ENCODE assay signal across 1 cellular context in the genomic region with DNA sequence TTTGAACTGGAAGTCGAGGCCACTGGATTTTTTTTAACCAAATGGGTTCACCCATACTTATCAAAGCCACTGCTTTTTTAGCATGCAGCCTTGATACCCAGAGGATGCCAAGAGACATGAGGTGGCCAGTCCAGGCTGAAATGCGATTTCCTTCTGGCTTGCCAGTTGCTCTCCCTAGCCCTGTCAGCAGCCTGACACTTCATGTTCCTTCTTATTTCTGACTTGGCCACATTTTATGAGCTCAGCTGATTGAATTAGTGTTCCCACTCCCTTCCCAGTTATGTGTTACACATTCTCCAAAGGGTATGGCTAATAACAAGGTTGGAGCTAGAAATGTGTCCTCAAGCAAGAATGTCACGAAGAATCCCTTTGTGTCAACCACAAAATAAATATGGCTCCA.
TF ChIP-seq lines count a peak whose summit lies in the region.

No MANE protein-coding gene starts in this region.

TF ChIP-seq in GM23338, 12 proteins besides CTCF, POLR2A, EP300 and RAD21 (continued from another document):
- TF ChIP-seq ZNF462 (CRISPR knock-in tag; IDR thresholded peaks at IDR 0.05): no peak
- no peak for TF ChIP-seq ZNF114 (CRISPR knock-in tag; IDR thresholded peaks at IDR 0.05)
- TF ChIP-seq, protein P1, sequence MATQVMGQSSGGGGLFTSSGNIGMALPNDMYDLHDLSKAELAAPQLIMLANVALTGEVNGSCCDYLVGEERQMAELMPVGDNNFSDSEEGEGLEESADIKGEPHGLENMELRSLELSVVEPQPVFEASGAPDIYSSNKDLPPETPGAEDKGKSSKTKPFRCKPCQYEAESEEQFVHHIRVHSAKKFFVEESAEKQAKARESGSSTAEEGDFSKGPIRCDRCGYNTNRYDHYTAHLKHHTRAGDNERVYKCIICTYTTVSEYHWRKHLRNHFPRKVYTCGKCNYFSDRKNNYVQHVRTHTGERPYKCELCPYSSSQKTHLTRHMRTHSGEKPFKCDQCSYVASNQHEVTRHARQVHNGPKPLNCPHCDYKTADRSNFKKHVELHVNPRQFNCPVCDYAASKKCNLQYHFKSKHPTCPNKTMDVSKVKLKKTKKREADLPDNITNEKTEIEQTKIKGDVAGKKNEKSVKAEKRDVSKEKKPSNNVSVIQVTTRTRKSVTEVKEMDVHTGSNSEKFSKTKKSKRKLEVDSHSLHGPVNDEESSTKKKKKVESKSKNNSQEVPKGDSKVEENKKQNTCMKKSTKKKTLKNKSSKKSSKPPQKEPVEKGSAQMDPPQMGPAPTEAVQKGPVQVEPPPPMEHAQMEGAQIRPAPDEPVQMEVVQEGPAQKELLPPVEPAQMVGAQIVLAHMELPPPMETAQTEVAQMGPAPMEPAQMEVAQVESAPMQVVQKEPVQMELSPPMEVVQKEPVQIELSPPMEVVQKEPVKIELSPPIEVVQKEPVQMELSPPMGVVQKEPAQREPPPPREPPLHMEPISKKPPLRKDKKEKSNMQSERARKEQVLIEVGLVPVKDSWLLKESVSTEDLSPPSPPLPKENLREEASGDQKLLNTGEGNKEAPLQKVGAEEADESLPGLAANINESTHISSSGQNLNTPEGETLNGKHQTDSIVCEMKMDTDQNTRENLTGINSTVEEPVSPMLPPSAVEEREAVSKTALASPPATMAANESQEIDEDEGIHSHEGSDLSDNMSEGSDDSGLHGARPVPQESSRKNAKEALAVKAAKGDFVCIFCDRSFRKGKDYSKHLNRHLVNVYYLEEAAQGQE (IDR thresholded peaks at IDR 0.05; ENCODE audit: unreplicated experiment): no peak
- TF ChIP-seq JUNB (IDR thresholded peaks at IDR 0.05; ENCODE audit: unreplicated experiment): no peak
- TF ChIP-seq EZH2 (IDR thresholded peaks at IDR 0.05; ENCODE audit: low read depth, unreplicated experiment): no peak
